ENCODE assay signal across 1 cellular context in the genomic region with DNA sequence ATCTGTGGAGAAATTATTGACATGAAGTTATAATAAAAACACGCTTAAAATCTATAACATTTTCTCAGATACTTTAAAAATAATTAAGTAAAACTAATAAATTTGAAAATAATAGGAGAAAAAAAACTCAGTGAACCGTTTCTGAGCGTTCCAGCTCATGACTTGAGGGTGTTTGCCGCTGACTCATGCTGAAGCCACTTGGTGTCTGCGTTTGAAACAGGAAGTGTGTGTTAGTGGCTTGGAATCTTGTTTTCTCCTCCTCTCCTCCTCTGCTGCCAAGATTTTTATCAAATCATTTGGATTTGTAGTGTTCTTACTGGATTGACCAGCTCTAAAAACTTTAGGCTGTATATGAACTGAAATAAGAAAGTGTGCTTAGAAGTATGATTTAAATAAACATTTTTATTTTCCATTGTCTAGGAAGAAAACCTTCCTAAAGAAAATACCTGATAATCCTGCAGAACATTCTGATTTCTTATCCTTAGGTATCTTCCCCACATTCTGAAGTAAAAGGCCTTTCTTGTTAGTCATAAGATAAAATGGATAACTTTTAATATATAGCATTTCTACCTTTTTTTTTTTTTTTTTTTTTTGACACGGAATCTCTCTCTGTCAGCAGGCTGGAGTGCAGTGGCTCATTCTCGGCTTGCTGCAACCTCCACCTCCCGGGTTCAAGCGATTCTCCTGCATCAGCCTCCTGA.
A peak's percentile ranks its signal among the peaks of the same experiment; 100 is the strongest.
TF ChIP-seq lines count a peak whose summit lies in the region.

No MANE protein-coding gene starts in this region.

TF ChIP-seq in K562, 482 proteins besides CTCF, POLR2A, EP300 and RAD21 (continued from another document and continues in another):
- TF ChIP-seq, protein P1, sequence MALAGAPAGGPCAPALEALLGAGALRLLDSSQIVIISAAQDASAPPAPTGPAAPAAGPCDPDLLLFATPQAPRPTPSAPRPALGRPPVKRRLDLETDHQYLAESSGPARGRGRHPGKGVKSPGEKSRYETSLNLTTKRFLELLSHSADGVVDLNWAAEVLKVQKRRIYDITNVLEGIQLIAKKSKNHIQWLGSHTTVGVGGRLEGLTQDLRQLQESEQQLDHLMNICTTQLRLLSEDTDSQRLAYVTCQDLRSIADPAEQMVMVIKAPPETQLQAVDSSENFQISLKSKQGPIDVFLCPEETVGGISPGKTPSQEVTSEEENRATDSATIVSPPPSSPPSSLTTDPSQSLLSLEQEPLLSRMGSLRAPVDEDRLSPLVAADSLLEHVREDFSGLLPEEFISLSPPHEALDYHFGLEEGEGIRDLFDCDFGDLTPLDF (CRISPR knock-in tag; IDR thresholded peaks at IDR 0.05) = no peak
- TF ChIP-seq ERF (CRISPR knock-in tag; IDR thresholded peaks at IDR 0.05) (no peak), ZNF282 (CRISPR knock-in tag; IDR thresholded peaks at IDR 0.05) (no peak), NFYB (IDR thresholded peaks at IDR 0.05; ENCODE audit: extremely low read depth, insufficient read length) (no peak), ELF1 (tag; IDR thresholded peaks at IDR 0.05) (peak; percentile 85), JUND (IDR thresholded peaks at IDR 0.05; ENCODE audit: borderline replicate concordance, low read depth, low read length) (peak; percentile 94), JUND (tag; IDR thresholded peaks at IDR 0.05; ENCODE audit: borderline replicate concordance, low read depth, low read length) (peak; percentile 76; the same call in 1 of the 3 replicates), KDM1A (IDR thresholded peaks at IDR 0.05) (peak; percentile 54 to 72; a peak in 2 of 4 replicates), NCOA1 (IDR thresholded peaks at IDR 0.05; ENCODE audit: low read depth) (0 out of 2 replicates have a peak, but pooled peaks have one; percentile 37), GATAD2A (IDR thresholded peaks at IDR 0.05) (no peak), MAFG (tag; conservative IDR thresholded peaks at IDR 0.05) (peak; percentile 89), PYGO2 (tag; IDR thresholded peaks at IDR 0.05) (no peak), ZNF57 (CRISPR knock-in tag; IDR thresholded peaks at IDR 0.05) (no peak), ZNF3 (CRISPR knock-in tag; IDR thresholded peaks at IDR 0.05) (no peak), ZEB2 (IDR thresholded peaks at IDR 0.05) (no peak; the same call in 1 of the 2 replicates), ZNF583 (CRISPR knock-in tag; IDR thresholded peaks at IDR 0.05) (no peak), CXXC5 (CRISPR knock-in tag; IDR thresholded peaks at IDR 0.05) (peak; percentile 58), TAF7 (tag; IDR thresholded peaks at IDR 0.05) (peak; percentile 25; the same call in 1 of the 2 replicates), HEY1 (CRISPR knock-in tag; IDR thresholded peaks at IDR 0.05; ENCODE audit: borderline replicate concordance) (0 out of 2 replicates have a peak, but pooled peaks have one; percentile 74), SRSF1 (IDR thresholded peaks at IDR 0.05; ENCODE audit: low read depth, low read length) (no peak), NONO (IDR thresholded peaks at IDR 0.05; ENCODE audit: low read depth in 2 of 2, low read length in 1 of 2) (peak in 1 of 2 experiments; percentile 6; a peak in 1 of 4 replicates), NFIC (IDR thresholded peaks at IDR 0.05) (peak; percentile 25; the same call in 1 of the 2 replicates), CHD4 (IDR thresholded peaks at IDR 0.05; ENCODE audit: insufficient read depth, insufficient replicate concordance, low read depth, low read length, poor library complexity, severe bottlenecking) (peak; percentile 44), DNMT1 (IDR thresholded peaks at IDR 0.05) (0 out of 2 replicates have a peak, but pooled peaks have one; percentile 33), L3MBTL2 (IDR thresholded peaks at IDR 0.05) (0 out of 2 replicates have a peak, but pooled peaks have one; percentile 39), ZBTB8A (IDR thresholded peaks at IDR 0.05; ENCODE audit: partially characterized antibody) (no peak)
- TF ChIP-seq, protein P2, sequence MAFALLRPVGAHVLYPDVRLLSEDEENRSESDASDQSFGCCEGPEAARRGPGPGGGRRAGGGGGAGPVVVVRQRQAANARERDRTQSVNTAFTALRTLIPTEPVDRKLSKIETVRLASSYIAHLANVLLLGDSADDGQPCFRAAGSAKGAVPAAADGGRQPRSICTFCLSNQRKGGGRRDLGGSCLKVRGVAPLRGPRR (CRISPR knock-in tag; IDR thresholded peaks at IDR 0.05) = no peak
- TF ChIP-seq, protein P3, sequence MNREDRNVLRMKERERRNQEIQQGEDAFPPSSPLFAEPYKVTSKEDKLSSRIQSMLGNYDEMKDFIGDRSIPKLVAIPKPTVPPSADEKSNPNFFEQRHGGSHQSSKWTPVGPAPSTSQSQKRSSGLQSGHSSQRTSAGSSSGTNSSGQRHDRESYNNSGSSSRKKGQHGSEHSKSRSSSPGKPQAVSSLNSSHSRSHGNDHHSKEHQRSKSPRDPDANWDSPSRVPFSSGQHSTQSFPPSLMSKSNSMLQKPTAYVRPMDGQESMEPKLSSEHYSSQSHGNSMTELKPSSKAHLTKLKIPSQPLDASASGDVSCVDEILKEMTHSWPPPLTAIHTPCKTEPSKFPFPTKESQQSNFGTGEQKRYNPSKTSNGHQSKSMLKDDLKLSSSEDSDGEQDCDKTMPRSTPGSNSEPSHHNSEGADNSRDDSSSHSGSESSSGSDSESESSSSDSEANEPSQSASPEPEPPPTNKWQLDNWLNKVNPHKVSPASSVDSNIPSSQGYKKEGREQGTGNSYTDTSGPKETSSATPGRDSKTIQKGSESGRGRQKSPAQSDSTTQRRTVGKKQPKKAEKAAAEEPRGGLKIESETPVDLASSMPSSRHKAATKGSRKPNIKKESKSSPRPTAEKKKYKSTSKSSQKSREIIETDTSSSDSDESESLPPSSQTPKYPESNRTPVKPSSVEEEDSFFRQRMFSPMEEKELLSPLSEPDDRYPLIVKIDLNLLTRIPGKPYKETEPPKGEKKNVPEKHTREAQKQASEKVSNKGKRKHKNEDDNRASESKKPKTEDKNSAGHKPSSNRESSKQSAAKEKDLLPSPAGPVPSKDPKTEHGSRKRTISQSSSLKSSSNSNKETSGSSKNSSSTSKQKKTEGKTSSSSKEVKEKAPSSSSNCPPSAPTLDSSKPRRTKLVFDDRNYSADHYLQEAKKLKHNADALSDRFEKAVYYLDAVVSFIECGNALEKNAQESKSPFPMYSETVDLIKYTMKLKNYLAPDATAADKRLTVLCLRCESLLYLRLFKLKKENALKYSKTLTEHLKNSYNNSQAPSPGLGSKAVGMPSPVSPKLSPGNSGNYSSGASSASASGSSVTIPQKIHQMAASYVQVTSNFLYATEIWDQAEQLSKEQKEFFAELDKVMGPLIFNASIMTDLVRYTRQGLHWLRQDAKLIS (CRISPR knock-in tag; IDR thresholded peaks at IDR 0.05) = no peak
- TF ChIP-seq, protein P4, sequence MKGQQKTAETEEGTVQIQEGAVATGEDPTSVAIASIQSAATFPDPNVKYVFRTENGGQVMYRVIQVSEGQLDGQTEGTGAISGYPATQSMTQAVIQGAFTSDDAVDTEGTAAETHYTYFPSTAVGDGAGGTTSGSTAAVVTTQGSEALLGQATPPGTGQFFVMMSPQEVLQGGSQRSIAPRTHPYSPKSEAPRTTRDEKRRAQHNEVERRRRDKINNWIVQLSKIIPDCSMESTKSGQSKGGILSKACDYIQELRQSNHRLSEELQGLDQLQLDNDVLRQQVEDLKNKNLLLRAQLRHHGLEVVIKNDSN (CRISPR knock-in tag; IDR thresholded peaks at IDR 0.05) = no peak
- TF ChIP-seq, protein P5, sequence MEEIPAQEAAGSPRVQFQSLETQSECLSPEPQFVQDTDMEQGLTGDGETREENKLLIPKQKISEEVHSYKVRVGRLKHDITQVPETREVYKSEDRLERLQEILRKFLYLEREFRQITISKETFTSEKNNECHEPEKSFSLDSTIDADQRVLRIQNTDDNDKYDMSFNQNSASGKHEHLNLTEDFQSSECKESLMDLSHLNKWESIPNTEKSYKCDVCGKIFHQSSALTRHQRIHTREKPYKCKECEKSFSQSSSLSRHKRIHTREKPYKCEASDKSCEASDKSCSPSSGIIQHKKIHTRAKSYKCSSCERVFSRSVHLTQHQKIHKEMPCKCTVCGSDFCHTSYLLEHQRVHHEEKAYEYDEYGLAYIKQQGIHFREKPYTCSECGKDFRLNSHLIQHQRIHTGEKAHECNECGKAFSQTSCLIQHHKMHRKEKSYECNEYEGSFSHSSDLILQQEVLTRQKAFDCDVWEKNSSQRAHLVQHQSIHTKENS (CRISPR knock-in tag; IDR thresholded peaks at IDR 0.05) = no peak
- TF ChIP-seq, protein P6, sequence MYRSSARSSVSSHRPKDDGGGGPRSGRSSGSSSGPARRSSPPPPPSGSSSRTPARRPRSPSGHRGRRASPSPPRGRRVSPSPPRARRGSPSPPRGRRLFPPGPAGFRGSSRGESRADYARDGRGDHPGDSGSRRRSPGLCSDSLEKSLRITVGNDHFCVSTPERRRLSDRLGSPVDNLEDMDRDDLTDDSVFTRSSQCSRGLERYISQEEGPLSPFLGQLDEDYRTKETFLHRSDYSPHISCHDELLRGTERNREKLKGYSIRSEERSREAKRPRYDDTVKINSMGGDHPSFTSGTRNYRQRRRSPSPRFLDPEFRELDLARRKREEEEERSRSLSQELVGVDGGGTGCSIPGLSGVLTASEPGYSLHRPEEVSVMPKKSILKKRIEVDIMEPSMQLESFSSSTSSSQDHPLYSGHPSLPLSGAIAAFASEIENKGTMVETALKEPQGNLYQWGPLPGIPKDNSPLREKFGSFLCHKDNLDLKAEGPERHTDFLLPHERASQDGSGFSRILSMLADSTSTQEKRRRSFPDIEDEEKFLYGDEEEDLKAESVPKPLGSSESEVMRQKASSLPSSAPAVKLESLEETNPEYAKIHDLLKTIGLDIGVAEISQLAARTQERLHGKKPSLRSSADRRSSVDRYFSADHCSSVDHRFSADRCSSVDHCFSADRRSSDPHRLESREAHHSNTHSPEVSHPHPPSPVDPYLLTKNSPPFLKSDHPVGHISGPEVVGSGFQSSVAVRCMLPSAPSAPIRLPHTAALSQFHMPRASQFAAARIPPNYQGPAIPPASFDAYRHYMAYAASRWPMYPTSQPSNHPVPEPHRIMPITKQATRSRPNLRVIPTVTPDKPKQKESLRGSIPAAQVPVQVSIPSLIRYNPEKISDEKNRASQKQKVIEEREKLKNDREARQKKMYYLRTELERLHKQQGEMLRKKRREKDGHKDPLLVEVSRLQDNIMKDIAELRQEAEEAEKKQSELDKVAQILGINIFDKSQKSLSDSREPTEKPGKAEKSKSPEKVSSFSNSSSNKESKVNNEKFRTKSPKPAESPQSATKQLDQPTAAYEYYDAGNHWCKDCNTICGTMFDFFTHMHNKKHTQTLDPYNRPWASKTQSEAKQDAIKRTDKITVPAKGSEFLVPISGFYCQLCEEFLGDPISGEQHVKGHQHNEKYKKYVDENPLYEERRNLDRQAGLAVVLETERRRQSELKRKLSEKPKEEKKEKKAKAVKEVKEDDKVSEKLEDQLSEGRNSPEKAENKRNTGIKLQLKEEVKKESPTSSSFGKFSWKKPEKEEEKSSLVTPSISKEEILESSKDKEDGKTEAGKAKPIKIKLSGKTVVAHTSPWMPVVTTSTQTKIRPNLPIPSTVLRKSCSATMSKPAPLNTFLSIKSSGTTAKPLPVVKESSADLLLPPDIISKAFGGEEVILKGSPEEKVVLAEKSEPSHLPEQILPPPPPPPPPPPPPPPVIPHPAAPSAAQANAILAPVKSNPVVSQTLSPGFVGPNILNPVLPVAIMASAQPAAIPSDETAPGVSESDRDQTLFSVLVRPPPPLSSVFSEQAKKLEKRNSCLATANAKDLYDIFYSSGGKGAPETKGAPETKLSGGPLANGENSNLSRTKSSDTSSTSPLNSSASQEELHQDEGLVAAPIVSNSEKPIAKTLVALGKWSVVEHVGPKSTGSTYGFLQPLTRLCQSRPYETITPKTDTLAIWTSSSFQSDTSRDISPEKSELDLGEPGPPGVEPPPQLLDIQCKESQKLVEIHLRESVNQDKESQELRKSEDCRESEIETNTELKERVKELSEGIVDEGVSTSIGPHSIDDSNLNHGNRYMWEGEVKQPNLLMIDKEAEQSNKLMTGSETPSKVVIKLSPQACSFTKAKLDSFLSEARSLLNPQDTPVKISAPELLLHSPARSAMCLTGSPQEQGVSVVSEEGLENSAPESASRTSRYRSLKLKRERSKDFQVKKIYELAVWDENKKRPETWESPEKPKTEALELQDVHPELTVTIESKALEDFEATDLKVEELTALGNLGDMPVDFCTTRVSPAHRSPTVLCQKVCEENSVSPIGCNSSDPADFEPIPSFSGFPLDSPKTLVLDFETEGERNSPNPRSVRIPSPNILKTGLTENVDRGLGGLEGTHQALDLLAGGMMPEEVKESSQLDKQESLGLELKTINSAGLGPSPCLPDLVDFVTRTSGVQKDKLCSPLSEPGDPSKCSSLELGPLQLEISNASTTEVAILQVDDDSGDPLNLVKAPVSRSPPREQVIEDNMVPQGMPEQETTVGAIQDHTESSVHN (IDR thresholded peaks at IDR 0.05; ENCODE audit: borderline replicate concordance in 1 of 2, low read depth in 1 of 2) = 0 out of 4 replicates have a peak, but pooled peaks of 1 of the 2 experiments have one; percentile 24
- TF ChIP-seq, protein P7, sequence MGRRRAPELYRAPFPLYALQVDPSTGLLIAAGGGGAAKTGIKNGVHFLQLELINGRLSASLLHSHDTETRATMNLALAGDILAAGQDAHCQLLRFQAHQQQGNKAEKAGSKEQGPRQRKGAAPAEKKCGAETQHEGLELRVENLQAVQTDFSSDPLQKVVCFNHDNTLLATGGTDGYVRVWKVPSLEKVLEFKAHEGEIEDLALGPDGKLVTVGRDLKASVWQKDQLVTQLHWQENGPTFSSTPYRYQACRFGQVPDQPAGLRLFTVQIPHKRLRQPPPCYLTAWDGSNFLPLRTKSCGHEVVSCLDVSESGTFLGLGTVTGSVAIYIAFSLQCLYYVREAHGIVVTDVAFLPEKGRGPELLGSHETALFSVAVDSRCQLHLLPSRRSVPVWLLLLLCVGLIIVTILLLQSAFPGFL (CRISPR knock-in tag; IDR thresholded peaks at IDR 0.05) = no peak
- TF ChIP-seq, protein P8, sequence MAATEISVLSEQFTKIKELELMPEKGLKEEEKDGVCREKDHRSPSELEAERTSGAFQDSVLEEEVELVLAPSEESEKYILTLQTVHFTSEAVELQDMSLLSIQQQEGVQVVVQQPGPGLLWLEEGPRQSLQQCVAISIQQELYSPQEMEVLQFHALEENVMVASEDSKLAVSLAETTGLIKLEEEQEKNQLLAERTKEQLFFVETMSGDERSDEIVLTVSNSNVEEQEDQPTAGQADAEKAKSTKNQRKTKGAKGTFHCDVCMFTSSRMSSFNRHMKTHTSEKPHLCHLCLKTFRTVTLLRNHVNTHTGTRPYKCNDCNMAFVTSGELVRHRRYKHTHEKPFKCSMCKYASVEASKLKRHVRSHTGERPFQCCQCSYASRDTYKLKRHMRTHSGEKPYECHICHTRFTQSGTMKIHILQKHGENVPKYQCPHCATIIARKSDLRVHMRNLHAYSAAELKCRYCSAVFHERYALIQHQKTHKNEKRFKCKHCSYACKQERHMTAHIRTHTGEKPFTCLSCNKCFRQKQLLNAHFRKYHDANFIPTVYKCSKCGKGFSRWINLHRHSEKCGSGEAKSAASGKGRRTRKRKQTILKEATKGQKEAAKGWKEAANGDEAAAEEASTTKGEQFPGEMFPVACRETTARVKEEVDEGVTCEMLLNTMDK (IDR thresholded peaks at IDR 0.05; ENCODE audit: borderline replicate concordance, insufficient read depth, low read depth, low read length, poor library complexity, severe bottlenecking) = no peak
- TF ChIP-seq, protein P9, sequence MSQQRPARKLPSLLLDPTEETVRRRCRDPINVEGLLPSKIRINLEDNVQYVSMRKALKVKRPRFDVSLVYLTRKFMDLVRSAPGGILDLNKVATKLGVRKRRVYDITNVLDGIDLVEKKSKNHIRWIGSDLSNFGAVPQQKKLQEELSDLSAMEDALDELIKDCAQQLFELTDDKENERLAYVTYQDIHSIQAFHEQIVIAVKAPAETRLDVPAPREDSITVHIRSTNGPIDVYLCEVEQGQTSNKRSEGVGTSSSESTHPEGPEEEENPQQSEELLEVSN (IDR thresholded peaks at IDR 0.05; ENCODE audit: borderline replicate concordance in 1 of 2, extremely low read depth in 1 of 2, insufficient read depth in 1 of 2, insufficient read length in 1 of 2, low read depth in 1 of 2, low read length in 1 of 2, poor library complexity in 1 of 2, severe bottlenecking in 1 of 2) = no peak
